ENCODE assay signal across 28 cellular contexts in genomic region chr2:200567932-200568331, GRCh38. TPM values are rescaled to one million over a fixed set of nuclear protein-coding genes. Genes with fewer than 3 reads are reported as not detected.
"Had no signal": no experiment of that assay in that cellular context is flagged by ENCODE, and none has a peak within 500 bp of the region (broad histone marks: within the 10 kb centered on the region; RNA-seq: fewer than 3 reads in every experiment).

No MANE protein-coding gene starts in this region.

- FAIRE-seq: astrocyte, bronchial epithelial cell had no signal

- DNase-seq: activated CD4-positive, alpha-beta memory T cell treated with anti-CD3 and anti-CD28 coated beads, Interleukin-2, amount 10 ng/mL, durations not matched to agents 7 days and 5 days; activated CD4-positive, alpha-beta T cell treated with anti-CD3 and anti-CD28 coated beads for 1 hour; activated CD4-positive, alpha-beta T cell treated with anti-CD3 and anti-CD28 coated beads for 4 hours; activated CD4-positive, alpha-beta T cell treated with anti-CD3 and anti-CD28 coated beads, Interleukin-2, amount 10 ng/mL, durations not matched to agents 7 days and 5 days; activated CD4-positive, alpha-beta T cell treated with anti-CD3 and anti-CD28 coated beads, Interleukin-2, amount 50 U/mL, for 4 hours; activated CD8-positive, alpha-beta memory T cell treated with anti-CD3 and anti-CD28 coated beads, Interleukin-2, amount 50 U/mL, for 48 hours; activated gamma-delta T cell; activated naive CD4-positive, alpha-beta T cell; activated naive CD4-positive, alpha-beta T cell treated with anti-CD3 and anti-CD28 coated beads, Interleukin-2, amount 10 ng/mL, durations not matched to agents 7 days and 5 days; activated naive CD8-positive, alpha-beta T cell treated with anti-CD3 and anti-CD28 coated beads, Interleukin-2, amount 10 ng/mL, durations not matched to agents 7 days and 5 days; activated T-cell treated with anti-CD3 and anti-CD28 coated beads for 4 hours; activated T-cell treated with anti-CD3 and anti-CD28 coated beads, Interleukin-2, amount 50 U/mL, for 24 hours; activated T-cell treated with anti-CD3 and anti-CD28 coated beads, Interleukin-2, amount 50 U/mL, for 72 hours; anterior cingulate cortex; brain microvascular endothelial cell; dorsolateral prefrontal cortex; effector memory CD4-positive, alpha-beta T cell; endodermal cell; foreskin fibroblast; head of caudate nucleus; T-helper 1 cell; T-helper 17 cell; T1000 had no signal

- ATAC-seq: activated naive CD4-positive, alpha-beta T cell treated with anti-CD3 and anti-CD28 coated beads, Interleukin-2, amount 50 U/mL, for 72 hours; activated T-cell treated with anti-CD3 and anti-CD28 coated beads, Interleukin-2, amount 50 U/mL, for 72 hours; esophagus mucosa; T-helper 17 cell had no signal

- H3K27ac ChIP-seq: brain microvascular endothelial cell, coronary artery, dorsolateral prefrontal cortex had no signal

- H3K27me3 ChIP-seq: brain microvascular endothelial cell, dorsolateral prefrontal cortex had no signal

- H3K4me3 ChIP-seq: coronary artery, dorsolateral prefrontal cortex had no signal

- H3K36me3 ChIP-seq: brain microvascular endothelial cell had no signal

RNA-seq across cellular contexts. Expression of gene AOX1, which starts 17.9 kb away (rescaled TPM):
- total RNA-seq: activated naive CD8-positive, alpha-beta T cell treated with anti-CD3 and anti-CD28 coated beads, Interleukin-2, amount 10 ng/mL, durations not matched to agents 7 days and 5 days; T-helper 17 cell had no signal
